ENCODE assay signal across 11 cellular contexts in the genomic region with DNA sequence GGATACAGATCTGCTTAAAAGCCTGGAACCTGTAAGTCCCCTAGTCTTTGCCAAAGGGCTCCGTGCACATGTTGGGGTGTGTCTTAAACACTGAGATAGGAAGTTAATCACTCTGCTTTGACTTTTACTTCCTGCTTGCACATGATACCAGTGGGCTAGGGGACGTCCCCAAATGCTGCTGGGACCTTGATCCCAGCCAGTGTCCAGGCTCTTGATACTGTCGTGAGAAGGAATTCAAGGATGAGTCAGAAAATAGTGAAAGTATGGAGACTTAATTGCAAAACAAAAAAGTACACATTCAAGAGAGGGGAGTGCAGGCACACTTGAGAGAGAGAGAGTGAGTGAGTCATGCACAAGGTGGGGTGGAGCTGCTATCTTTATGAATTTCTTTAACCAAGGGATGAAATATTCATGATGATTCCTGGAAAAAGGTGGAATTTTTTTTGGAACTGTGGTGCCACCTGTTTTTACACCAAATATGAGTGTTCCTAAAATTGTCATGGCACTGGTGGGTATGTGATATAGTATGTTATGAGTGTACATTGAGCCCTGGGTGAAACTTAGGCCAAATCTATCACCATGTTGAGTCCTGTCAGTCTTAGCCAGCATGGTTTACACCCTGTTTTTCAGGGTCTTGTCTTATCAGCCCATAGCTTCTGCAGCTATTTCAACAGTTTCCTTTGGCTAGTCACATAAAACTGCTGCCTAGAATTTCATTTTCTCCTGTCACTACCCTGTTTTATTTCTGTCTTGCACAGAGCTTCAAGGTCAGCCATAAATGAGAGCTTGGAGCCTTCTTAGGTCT.
DNase-seq lines count a peak whose midpoint lies in the region; ATAC-seq and TF ChIP-seq lines count a peak whose summit lies in the region.
"Had no signal": no experiment of that assay in that cellular context is flagged by ENCODE, and none has a peak within 500 bp of the region (broad histone marks: within the 10 kb centered on the region; RNA-seq: fewer than 3 reads in every experiment).

No MANE protein-coding gene starts in this region.

- intact Hi-C loops in activated naive CD4-positive, alpha-beta T cell treated with anti-CD3 and anti-CD28 coated beads for 36 hours (cut with micrococcal nuclease), result no loop called here
- intact Hi-C loops in upper lobe of right lung (cut with DNase I), result no loop called here

- CTCF ChIA-PET in activated naive CD4-positive, alpha-beta T cell treated with anti-CD3 and anti-CD28 coated beads for 36 hours (lab: Charles Lee), result interaction anchor here (0.7 to 1.0 kb wide), 3 partner anchors 90 to 385 kb away, joined by 3 to 4 read pairs (median 3); no protein-coding TSS in a partner anchor
- CTCF ChIA-PET in activated naive CD4-positive, alpha-beta T cell treated with anti-CD3 and anti-CD28 coated beads, Interleukin-2, amount 10 ng/mL, durations not matched to agents 7 days and 5 days (lab: Charles Lee), result no interaction called here

- peaks cover 5% of the 10 kb centered on the region for H3K4me1 Mint-ChIP-seq in activated naive CD4-positive, alpha-beta T cell treated with anti-CD3 and anti-CD28 coated beads for 36 hours (ENCODE audit: low read depth)
- peaks cover 5% of the 10 kb centered on the region for H3K4me1 Mint-ChIP-seq in activated naive CD4-positive, alpha-beta T cell treated with anti-CD3 and anti-CD28 coated beads, Interleukin-2, amount 10 ng/mL, durations not matched to agents 7 days and 5 days

- peaks cover 14% of the 10 kb centered on the region for H3K4me1 ChIP-seq in foreskin keratinocyte
- no peaks in the 10 kb centered on the region for H3K4me1 ChIP-seq in upper lobe of right lung
- H3K4me1 ChIP-seq: gastrocnemius medialis had no signal

- peaks cover 24% of the 10 kb centered on the region for H3K36me3 Mint-ChIP-seq in activated naive CD4-positive, alpha-beta T cell treated with anti-CD3 and anti-CD28 coated beads for 36 hours (ENCODE audit: low read depth)
- H3K36me3 Mint-ChIP-seq in activated naive CD4-positive, alpha-beta T cell treated with anti-CD3 and anti-CD28 coated beads, Interleukin-2, amount 10 ng/mL, durations not matched to agents 7 days and 5 days, result peaks cover 5% of the 10 kb centered on the region

- peak; percentile 6 for DNase-seq in activated naive CD4-positive, alpha-beta T cell treated with anti-CD3 and anti-CD28 coated beads for 36 hours
- DNase-seq in activated naive CD4-positive, alpha-beta T cell treated with anti-CD3 and anti-CD28 coated beads, Interleukin-2, amount 10 ng/mL, durations not matched to agents 7 days and 5 days, result no peak
- peak; percentile 18 for DNase-seq in SW480 (ENCODE audit: low spot score)
- peak; percentile 59 to 78 for DNase-seq in foreskin keratinocyte
- DNase-seq in upper lobe of right lung, result no peak
- DNase-seq in activated CD8-positive, alpha-beta memory T cell treated with anti-CD3 and anti-CD28 coated beads, Interleukin-2, amount 50 U/mL, for 4 hours, result no peak
- DNase-seq: gastrocnemius medialis, RPMI8226 had no signal

- H3K9me3 Mint-ChIP-seq in activated naive CD4-positive, alpha-beta T cell treated with anti-CD3 and anti-CD28 coated beads for 36 hours, result peaks cover 1% of the 10 kb centered on the region
- H3K9me3 Mint-ChIP-seq in activated naive CD4-positive, alpha-beta T cell treated with anti-CD3 and anti-CD28 coated beads, Interleukin-2, amount 10 ng/mL, durations not matched to agents 7 days and 5 days, result no peaks in the 10 kb centered on the region
- H3K9me3 Mint-ChIP-seq: activated T-helper 1 cell treated with anti-CD3 and anti-CD28 coated beads, Interleukin-12 subunit alpha, Interleukin-12 subunit beta, Interleukin-2, Interleukin-4 antibody, amounts not matched to agents 30 ng/mL and 10 ng/mL and 1 ng/mL, durations not matched to agents 14 hours and 24 hours and 36 hours had no signal

- H3K27me3 ChIP-seq in foreskin keratinocyte (peaks cover 2% of the 10 kb centered on the region), upper lobe of right lung (no peaks in the 10 kb centered on the region)
- H3K27me3 ChIP-seq: gastrocnemius medialis had no signal

- peak; percentile 97 for ATAC-seq in foreskin keratinocyte
- ATAC-seq in upper lobe of right lung, result peak; percentile 76
- no peak for ATAC-seq in HG03442 (IDR thresholded peaks at IDR 0.05; ENCODE audit: unreplicated experiment)
- no peak for ATAC-seq in GM19463 (IDR thresholded peaks at IDR 0.05; ENCODE audit: unreplicated experiment)
- ATAC-seq: gastrocnemius medialis had no signal

- no peak overlapping the region for H3K27ac Mint-ChIP-seq in activated naive CD4-positive, alpha-beta T cell treated with anti-CD3 and anti-CD28 coated beads for 36 hours
- no peak overlapping the region for H3K27ac Mint-ChIP-seq in activated naive CD4-positive, alpha-beta T cell treated with anti-CD3 and anti-CD28 coated beads, Interleukin-2, amount 10 ng/mL, durations not matched to agents 7 days and 5 days
- H3K27ac Mint-ChIP-seq: activated T-helper 1 cell treated with anti-CD3 and anti-CD28 coated beads, Interleukin-12 subunit alpha, Interleukin-12 subunit beta, Interleukin-2, Interleukin-4 antibody, amounts not matched to agents 30 ng/mL and 10 ng/mL and 1 ng/mL, durations not matched to agents 14 hours and 24 hours and 36 hours had no signal

- TF ChIP-seq CTCF in foreskin keratinocyte (conservative IDR thresholded peaks at IDR 0.05), result no peak
- TF ChIP-seq CTCF in upper lobe of right lung (IDR thresholded peaks at IDR 0.05), result no peak

- no peaks in the 10 kb centered on the region for H3K36me3 ChIP-seq in upper lobe of right lung
- H3K36me3 ChIP-seq: gastrocnemius medialis had no signal

- no peak overlapping the region for H3K4me3 ChIP-seq in upper lobe of right lung
- H3K4me3 ChIP-seq: gastrocnemius medialis had no signal

- H3K27me3 Mint-ChIP-seq in activated naive CD4-positive, alpha-beta T cell treated with anti-CD3 and anti-CD28 coated beads for 36 hours (ENCODE audit: low read depth), result no peaks in the 10 kb centered on the region
- no peaks in the 10 kb centered on the region for H3K27me3 Mint-ChIP-seq in activated naive CD4-positive, alpha-beta T cell treated with anti-CD3 and anti-CD28 coated beads, Interleukin-2, amount 10 ng/mL, durations not matched to agents 7 days and 5 days

- H3K27ac ChIP-seq in foreskin keratinocyte (peak overlapping the region; percentile 30), upper lobe of right lung (no peak overlapping the region)
- H3K27ac ChIP-seq: gastrocnemius medialis had no signal

- no peak overlapping the region for H3K4me3 Mint-ChIP-seq in activated naive CD4-positive, alpha-beta T cell treated with anti-CD3 and anti-CD28 coated beads for 36 hours
- no peak overlapping the region for H3K4me3 Mint-ChIP-seq in activated naive CD4-positive, alpha-beta T cell treated with anti-CD3 and anti-CD28 coated beads, Interleukin-2, amount 10 ng/mL, durations not matched to agents 7 days and 5 days
- H3K4me3 Mint-ChIP-seq: activated T-helper 1 cell treated with anti-CD3 and anti-CD28 coated beads, Interleukin-12 subunit alpha, Interleukin-12 subunit beta, Interleukin-2, Interleukin-4 antibody, amounts not matched to agents 30 ng/mL and 10 ng/mL and 1 ng/mL, durations not matched to agents 14 hours and 24 hours and 36 hours had no signal

- no peaks in the 10 kb centered on the region for H3K9me3 ChIP-seq in upper lobe of right lung
- H3K9me3 ChIP-seq: gastrocnemius medialis had no signal

Comparison
In these comparisons a context has a peak if more than half of its experiments do, and no peak if none do; other contexts are left out.
1. DNase-seq: peak in activated naive CD4-positive, alpha-beta T cell treated with anti-CD3 and anti-CD28 coated beads for 36 hours (single experiment), SW480 (single experiment) and foreskin keratinocyte (2 of 2); none in activated naive CD4-positive, alpha-beta T cell treated with anti-CD3 and anti-CD28 coated beads, Interleukin-2, amount 10 ng/mL, durations not matched to agents 7 days and 5 days (single experiment), upper lobe of right lung (single experiment) and activated CD8-positive, alpha-beta memory T cell treated with anti-CD3 and anti-CD28 coated beads, Interleukin-2, amount 50 U/mL, for 4 hours (single experiment).
2. ATAC-seq: peak in foreskin keratinocyte (single experiment) and upper lobe of right lung (single experiment); none in HG03442 (single experiment) and GM19463 (single experiment).